In genomic region chr13:52011690-52012511, GRCh38 we compare ENCODE assay signal across 8 cellular contexts. TPM values are rescaled to one million over a fixed set of nuclear protein-coding genes. Genes with fewer than 3 reads are reported as not detected.
A peak's percentile ranks its signal among the peaks of the same experiment; 100 is the strongest.
DNase-seq lines count a peak whose midpoint lies in the region; ATAC-seq and TF ChIP-seq lines count a peak whose summit lies in the region.

ALG11 (plus strand) TSS chr13:52012398; CDS start chr13:52012419, 21 bp downstream.

- H3K9me3 ChIP-seq in PC-3 (ENCODE audit: low read length) (no peaks in the 10 kb centered on the region), mucosa of stomach (ENCODE audit: control insufficient read depth, low read length) (no peaks in the 10 kb centered on the region)

- H3K36me3 ChIP-seq in PC-3 (ENCODE audit: low read depth, low read length) (no peaks in the 10 kb centered on the region), mucosa of stomach (ENCODE audit: control insufficient read depth, insufficient read depth, low read length) (no peaks in the 10 kb centered on the region)

- H3F3A ChIP-seq in PC-3 (ENCODE audit: low read length, unreplicated experiment): no peaks in the 10 kb centered on the region

- CTCF ChIA-PET in PC-3 (lab: Charles Lee): interaction anchor here (0.7 kb wide), 1 partner anchor 54 kb away, joined by 5 read pairs; no protein-coding TSS in a partner anchor

- no peaks in the 10 kb centered on the region for H4K20me1 ChIP-seq in PC-3 (ENCODE audit: low read length)

- no TSS peak for BruUV-seq in PC-3 (replicated peaks; lab: Mats Ljungman, UMichigan)

- TF ChIP-seq EP300 in Ishikawa (IDR thresholded peaks at IDR 0.05; ENCODE audit: borderline replicate concordance): no peak

- intact Hi-C loops in PC-3 (cut with micrococcal nuclease): loop anchor here (5.0 kb wide), 1 partner anchor 180 kb away; no protein-coding TSS in a partner anchor

- H3K27me3 ChIP-seq in PC-3 (ENCODE audit: low read length) (no peaks in the 10 kb centered on the region), mucosa of stomach (ENCODE audit: control insufficient read depth, insufficient read depth, low read length) (no peaks in the 10 kb centered on the region)

- H3K9ac ChIP-seq in PC-3 (ENCODE audit: low read length): peak within 1 kb of the TSS; percentile 91
- peak within 1 kb of the TSS; percentile 92 for H3K9ac ChIP-seq in mucosa of stomach (ENCODE audit: low read length)

- H3K79me2 ChIP-seq in PC-3 (ENCODE audit: low read length): peaks cover 35% of the 10 kb centered on the region

- POLR2A ChIA-PET in PC-3 (lab: Charles Lee; ENCODE audit: unreplicated experiment): interaction anchor here (0.6 to 0.7 kb wide), 2 partner anchors 37 to 110 kb away, joined by 3 read pairs; no protein-coding TSS in a partner anchor

- DNase-seq in DMS114 treated with DMSO at 0.1 percent for 48 hours (lab: John Stamatoyannopoulos, UW; ENCODE audit: unreplicated experiment): peak; percentile 86
- peak; percentile 97 for DNase-seq in PC-3
- peak; percentile 99 for DNase-seq in activated T-cell treated with anti-CD3 and anti-CD28 coated beads for 48 hours (ENCODE audit: low read depth)
- DNase-seq in erythroblast (lab: John Stamatoyannopoulos, UW): peak; percentile 98 to 99
- DNase-seq in stimulated activated CD8-positive, alpha-beta memory T cell treated with anti-CD3 and anti-CD28 coated beads, Interleukin-7, amount 100 ng/mL, for 1 hour (ENCODE audit: low read depth in 2 of 2): peak; percentile 99 to 100

- peak; percentile 89 for TF ChIP-seq POLR2A in erythroblast (IDR thresholded peaks at IDR 0.05; ENCODE audit: low read length)

- TF ChIP-seq CTCF in PC-3 (conservative IDR thresholded peaks at IDR 0.05; ENCODE audit: low read depth, low read length): no peak

- peak within 1 kb of the TSS; percentile 98 for H2AFZ ChIP-seq in PC-3 (ENCODE audit: low read length)

- H3K27ac ChIP-seq in PC-3 (ENCODE audit: low read length): no peak within 1 kb of the TSS

- H3K9me2 ChIP-seq in PC-3 (replicated peaks; ENCODE audit: low read length): no peaks in the 10 kb centered on the region

- peak; percentile 99 for ATAC-seq in GM21576 (IDR thresholded peaks at IDR 0.05; ENCODE audit: unreplicated experiment)
- peak; percentile 97 for ATAC-seq in PC-3

- no peak for TF ChIP-seq RAD21 in Ishikawa (IDR thresholded peaks at IDR 0.05; ENCODE audit: low read depth)

- H3K4me1 ChIP-seq in PC-3 (ENCODE audit: insufficient read depth, low read length) (peaks cover 7% of the 10 kb centered on the region), mucosa of stomach (ENCODE audit: control insufficient read depth, insufficient read depth, low read length) (peaks cover 6% of the 10 kb centered on the region)

- peak within 1 kb of the TSS; percentile 93 for H3K4me2 ChIP-seq in PC-3 (ENCODE audit: low read length)

- H3K4me3 ChIP-seq in PC-3 (ENCODE audit: low read length) (peak within 1 kb of the TSS; percentile 90), mucosa of stomach (ENCODE audit: low read length) (peak within 1 kb of the TSS; percentile 97)

TF ChIP-seq in Ishikawa, 13 proteins besides CTCF, POLR2A, EP300 and RAD21:
- TF ChIP-seq FOXM1 (IDR thresholded peaks at IDR 0.05; ENCODE audit: borderline replicate concordance, low read depth): no peak
- TF ChIP-seq YY1 (IDR thresholded peaks at IDR 0.05; ENCODE audit: low read depth): peak; percentile 95
- TF ChIP-seq TCF12 (IDR thresholded peaks at IDR 0.05; ENCODE audit: low read depth): 0 out of 2 replicates have a peak, but pooled peaks have one; percentile 17
- TF ChIP-seq MAX (IDR thresholded peaks at IDR 0.05): peak; percentile 51
- no peak for TF ChIP-seq TEAD4 (IDR thresholded peaks at IDR 0.05)
- TF ChIP-seq EGR1 (IDR thresholded peaks at IDR 0.05): peak; percentile 82
- TF ChIP-seq REST (IDR thresholded peaks at IDR 0.05; ENCODE audit: low read depth): no peak
- TF ChIP-seq USF1 (IDR thresholded peaks at IDR 0.05): no peak
- TF ChIP-seq TAF1 (IDR thresholded peaks at IDR 0.05; ENCODE audit: low read depth): peak; percentile 89
- TF ChIP-seq NFIC (IDR thresholded peaks at IDR 0.05): no peak
- no peak for TF ChIP-seq CEBPB (IDR thresholded peaks at IDR 0.05)
- peak; percentile 98 for TF ChIP-seq ZBTB7A (IDR thresholded peaks at IDR 0.05; ENCODE audit: low read depth)
- TF ChIP-seq CREB1 (IDR thresholded peaks at IDR 0.05; ENCODE audit: low read depth): peak; percentile 57; the same call in 1 of the 2 replicates
TF ChIP-seq in Ishikawa: peak in this region for 7.

RNA-seq across cellular contexts. Expression of gene ALG11, which starts in this region (rescaled TPM):
- total RNA-seq in PC-3 (2014; rRNA removed): 7.3 and 9.0 TPM in 2 replicates
